In the genomic region with DNA sequence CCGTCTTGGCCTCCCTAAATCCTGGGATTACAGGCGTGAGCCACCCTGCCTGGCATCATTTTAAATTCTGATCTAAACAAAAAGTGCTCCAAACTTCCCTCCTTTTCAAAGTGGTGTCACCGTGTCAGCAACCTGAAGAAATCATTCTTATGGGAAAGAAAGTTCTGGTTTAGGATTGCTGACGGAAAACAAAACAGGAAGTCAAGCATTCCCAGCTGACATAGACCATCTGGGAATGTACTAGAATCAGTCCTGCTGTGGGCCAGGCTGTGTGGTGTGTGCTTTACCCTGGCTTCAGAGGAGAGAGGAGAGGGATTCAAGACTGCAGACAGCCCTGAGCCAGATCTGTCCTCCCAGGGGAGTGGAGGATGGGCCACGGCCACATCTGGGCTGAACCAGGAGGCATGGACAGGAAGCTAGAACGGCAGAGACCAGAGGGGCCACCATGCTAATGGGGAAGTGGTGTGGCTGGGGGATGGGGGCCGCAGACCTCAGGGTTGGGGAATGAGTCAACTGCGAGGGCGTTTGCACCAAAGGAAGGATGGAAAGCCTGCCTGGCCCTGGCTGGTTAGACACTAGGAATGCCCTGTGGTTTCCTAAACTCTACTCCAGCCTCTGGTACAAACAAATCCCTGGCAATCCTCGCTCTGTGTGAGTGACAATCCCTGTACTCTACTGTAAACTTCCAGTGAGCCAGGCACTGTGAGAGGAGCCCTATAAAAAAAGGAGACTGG, we compare ENCODE assay signal across 1 cellular context.
A peak's percentile ranks its signal among the peaks of the same experiment; 100 is the strongest.
TF ChIP-seq lines count a peak whose summit lies in the region.

No MANE protein-coding gene starts in this region.

TF ChIP-seq in liver, 16 proteins besides CTCF, POLR2A, EP300 and RAD21 (continued from another document):
- TF ChIP-seq ATF3 (IDR thresholded peaks at IDR 0.05) = no peak
- peak; percentile 62 for TF ChIP-seq SP1 (IDR thresholded peaks at IDR 0.05)
- peak; percentile 70 for TF ChIP-seq NR2F2 (IDR thresholded peaks at IDR 0.05)
- no peak for TF ChIP-seq HNF4G (IDR thresholded peaks at IDR 0.05)
- TF ChIP-seq GABPA (IDR thresholded peaks at IDR 0.05 in 1 of 2, conservative IDR thresholded peaks at IDR 0.05 in 1 of 2) = no peak
- TF ChIP-seq JUND (IDR thresholded peaks at IDR 0.05) = no peak
TF ChIP-seq in liver: peak in this region for 3.
